1 cellular context compared by ENCODE assay signal in genomic region chr9:107248714-107249113, GRCh38.
TF ChIP-seq lines count a peak whose summit lies in the region.

No MANE protein-coding gene starts in this region.

TF ChIP-seq in WTC11, 78 proteins besides CTCF, POLR2A, EP300 and RAD21 (continued from another document):
- no peak for TF ChIP-seq ZSCAN18 (CRISPR knock-in tag; IDR thresholded peaks at IDR 0.05)
- TF ChIP-seq CREB1 (CRISPR knock-in tag; IDR thresholded peaks at IDR 0.05) = no peak
- TF ChIP-seq ETV6 (CRISPR knock-in tag; IDR thresholded peaks at IDR 0.05) = no peak
- TF ChIP-seq E2F4 (CRISPR knock-in tag; IDR thresholded peaks at IDR 0.05; ENCODE audit: borderline replicate concordance, low read depth) = no peak
- TF ChIP-seq NR2C2 (CRISPR knock-in tag; IDR thresholded peaks at IDR 0.05) = no peak
- TF ChIP-seq ATF6 (CRISPR knock-in tag; IDR thresholded peaks at IDR 0.05) = no peak
- no peak for TF ChIP-seq ZNF219 (CRISPR knock-in tag; IDR thresholded peaks at IDR 0.05; ENCODE audit: borderline replicate concordance)
- no peak for TF ChIP-seq ZNF512 (CRISPR knock-in tag; IDR thresholded peaks at IDR 0.05; ENCODE audit: borderline replicate concordance)
- no peak for TF ChIP-seq ERG (CRISPR knock-in tag; IDR thresholded peaks at IDR 0.05)
- no peak for TF ChIP-seq NFYB (CRISPR knock-in tag; conservative IDR thresholded peaks at IDR 0.05; ENCODE audit: low read depth)
